In genomic region chr19:10831980-10832658, GRCh38 we compare ENCODE assay signal across 28 cellular contexts. TPM values are rescaled to one million over a fixed set of nuclear protein-coding genes. Genes with fewer than 3 reads are reported as not detected.
A peak's percentile ranks its signal among the peaks of the same experiment; 100 is the strongest.
DNase-seq lines count a peak whose midpoint lies in the region; ATAC-seq, FAIRE-seq and TF ChIP-seq lines count a peak whose summit lies in the region.
"Had no signal": no experiment of that assay in that cellular context is flagged by ENCODE, and none has a peak within 500 bp of the region (broad histone marks: within the 10 kb centered on the region; RNA-seq: fewer than 3 reads in every experiment).

No MANE protein-coding gene starts in this region.

- POLR2A ChIA-PET in GM12878 (lab: Charles Lee) = no interaction called here

- no peaks in the 10 kb centered on the region; the same call in 1 of the 2 replicates for H3K79me2 ChIP-seq in GM12878 (ENCODE audit: control insufficient read depth, insufficient read depth, low read length)

- H3K4me3 ChIP-seq in heart right ventricle (no peak overlapping the region), GM12878 (no peak overlapping the region)
- H3K4me3 ChIP-seq: esophagus muscularis mucosa, HAP-1, left ventricle myocardium inferior, skin epidermis, thoracic aorta, vagina had no signal

- H3K27me3 ChIP-seq in heart right ventricle (no peaks in the 10 kb centered on the region), GM12878 (replicated peaks in 1 of 2; ENCODE audit: control insufficient read depth in 2 of 2, insufficient read depth in 2 of 2, low read length in 1 of 2) (no peaks in the 10 kb centered on the region)
- H3K27me3 ChIP-seq: esophagus muscularis mucosa, vagina had no signal

- H3K36me3 Mint-ChIP-seq in naive B cell = peaks cover 6 to 11% of the 10 kb centered on the region in 2 donors
- H3K36me3 Mint-ChIP-seq in stimulated activated naive B cell treated with anti-CD40 and anti-IgM and Interleukin-4, amounts not matched to agents 10 μg/mL and 1 μg/mL and 100 μg/mL, for 72 hours = peaks cover 39 to 40% of the 10 kb centered on the region in 2 donors

- no peak for TF ChIP-seq CTCF in heart right ventricle (IDR thresholded peaks at IDR 0.05)
- TF ChIP-seq CTCF in GM12878 (IDR thresholded peaks at IDR 0.05 in 2 of 3, conservative IDR thresholded peaks at IDR 0.05 in 1 of 3; ENCODE audit: control insufficient read depth in 2 of 3, extremely low read depth in 1 of 3, insufficient read depth in 1 of 3, low read depth in 3 of 3, low read length in 3 of 3) = no peak

- H3K9me3 ChIP-seq in heart right ventricle (peaks cover 0 to 7% (median 5%) of the 10 kb centered on the region in 11 donors), GM12878 (replicated peaks; ENCODE audit: control insufficient read depth, insufficient read depth, low read length) (peaks cover 4% of the 10 kb centered on the region; the same call in 2 of the 3 replicates)
- H3K9me3 ChIP-seq: thoracic aorta, vagina had no signal

- no peak overlapping the region for H3K27ac ChIP-seq in heart right ventricle
- H3K27ac ChIP-seq in GM12878 (ENCODE audit: control insufficient read depth, insufficient read depth) = no peak overlapping the region
- H3K27ac ChIP-seq: left ventricle myocardium inferior, skin epidermis, thoracic aorta, vagina had no signal

- intact Hi-C loops in cardiac septum (cut with DNase I) (no loop called here), heart right ventricle (cut with DNase I) (no loop called here), GM12878 (cut with micrococcal nuclease; ENCODE audit: unreplicated experiment) (no loop called here)

- no peak for FAIRE-seq in GM12878 (lab: Jason Lieb, UNC)
- FAIRE-seq: endometrium, islet of Langerhans had no signal

- 62 to 76% methylated on average over 16 of the region's 16 CpGs for WGBS in heart right ventricle, 2 donors
- WGBS in GM12878 (ENCODE audit: insufficient coverage, insufficient replicate concordance, low lambda C conversion rate, missing lambda C conversion rate) = 77% methylated on average over 16 of the region's 16 CpGs

- DNase-seq in cardiac septum (ENCODE audit: low spot score) (peak; percentile 67), heart right ventricle (no peak), GM12878 (ENCODE audit: low read depth, low spot score) (no peak), naive B cell (no peak), NCI-H1105 treated with DMSO at 0.1 percent for 48 hours (lab: John Stamatoyannopoulos, UW) (no peak), ureter (ENCODE audit: low spot score) (no peak)
- no peak for DNase-seq in stimulated activated naive B cell treated with anti-CD40 and anti-IgM and Interleukin-4, amounts not matched to agents 10 μg/mL and 1 μg/mL and 100 μg/mL, for 72 hours
- DNase-seq: activated B cell treated with CpG ODN at 0.5 μM for 24 hours; activated CD4-positive, alpha-beta T cell treated with anti-CD3 and anti-CD28 coated beads, Interleukin-2, amount 10 ng/mL, durations not matched to agents 7 days and 5 days; activated gamma-delta T cell treated with Interleukin-2 at 50 U/mL for 16 hours; activated naive CD8-positive, alpha-beta T cell treated with anti-CD3 and anti-CD28 coated beads, Interleukin-2, amount 50 U/mL, for 24 hours; activated T-cell treated with anti-CD3 and anti-CD28 coated beads, Interleukin-2, amount 50 U/mL, for 48 hours; CD8-positive, alpha-beta memory T cell; DMS153; foreskin fibroblast; left ventricle myocardium inferior; NCI-H2107; RPMI8226; T-cell had no signal

- peaks cover 0 to 16% (median 5%) of the 10 kb centered on the region in 9 donors for H3K4me1 ChIP-seq in heart right ventricle
- peaks cover 12% of the 10 kb centered on the region for H3K4me1 ChIP-seq in GM12878 (ENCODE audit: control insufficient read depth, insufficient read depth, low read length)

- no peak for TF ChIP-seq EP300 in GM12878 (IDR thresholded peaks at IDR 0.05; ENCODE audit: borderline replicate concordance in 1 of 2, control insufficient read depth in 1 of 2, low read depth in 2 of 2, low read length in 2 of 2)

- no peak overlapping the region for H2AFZ ChIP-seq in GM12878 (ENCODE audit: control insufficient read depth, low read depth, low read length)

- no peak overlapping the region for H3K4me2 ChIP-seq in GM12878 (ENCODE audit: control insufficient read depth, insufficient read depth)

- peaks cover 12 to 19% (median 18%) of the 10 kb centered on the region in 3 donors for H3K4me1 Mint-ChIP-seq in naive B cell
- peaks cover 18 to 23% of the 10 kb centered on the region in 2 donors for H3K4me1 Mint-ChIP-seq in stimulated activated naive B cell treated with anti-CD40 and anti-IgM and Interleukin-4, amounts not matched to agents 10 μg/mL and 1 μg/mL and 100 μg/mL, for 72 hours

- no peak overlapping the region for H3K9ac ChIP-seq in GM12878 (ENCODE audit: control insufficient read depth, insufficient read depth, low read length)

- peaks cover 0 to 82% (median 43%) of the 10 kb centered on the region in 9 donors for H3K36me3 ChIP-seq in heart right ventricle
- H3K36me3 ChIP-seq in GM12878 (ENCODE audit: control insufficient read depth in 2 of 2, insufficient read depth in 2 of 2, low read length in 1 of 2) = peaks cover 4 to 18% of the 10 kb centered on the region in 2 experiments; a peak in 3 of 4 replicates

- H4K20me1 ChIP-seq in GM12878 (ENCODE audit: control insufficient read depth, insufficient read depth) = peaks cover 3% of the 10 kb centered on the region; the same call in 1 of the 2 replicates

- peak overlapping the region in 4 of 6 donors; percentile 57 to 97 (median 74) for H3K27ac Mint-ChIP-seq in naive B cell
- H3K27ac Mint-ChIP-seq in stimulated activated naive B cell treated with anti-CD40 and anti-IgM and Interleukin-4, amounts not matched to agents 10 μg/mL and 1 μg/mL and 100 μg/mL, for 72 hours = peak overlapping the region; percentile 60
- H3K27ac Mint-ChIP-seq: activated B cell treated with CpG ODN at 0.5 μM for 24 hours; activated CD4-positive, alpha-beta T cell treated with anti-CD3 and anti-CD28 coated beads, Interleukin-2, amount 10 ng/mL, durations not matched to agents 7 days and 5 days; activated naive CD8-positive, alpha-beta T cell treated with anti-CD3 and anti-CD28 coated beads, Interleukin-2, amount 50 U/mL, for 24 hours; stimulated activated naive CD8-positive, alpha-beta T cell treated with anti-CD3 and anti-CD28 coated beads, Interleukin-15, Interleukin-2, amounts not matched to agents 100 ng/mL and 50 ng/mL, for 24 hours; T-cell had no signal

- in situ Hi-C loops in GM12878 (cut with MboI) = no loop called here

- ATAC-seq in heart right ventricle (no peak), GM12878 (no peak), naive B cell (ENCODE audit: low read depth in 2 of 2) (no peak), HG03108 (IDR thresholded peaks at IDR 0.05; ENCODE audit: unreplicated experiment) (no peak)
- no peak for ATAC-seq in stimulated activated naive B cell treated with anti-CD40 and anti-IgM and Interleukin-4, amounts not matched to agents 10 μg/mL and 1 μg/mL and 100 μg/mL, for 72 hours (replicated peaks)
- ATAC-seq: activated naive CD8-positive, alpha-beta T cell treated with anti-CD3 and anti-CD28 coated beads, Interleukin-2, amount 50 U/mL, for 24 hours; T-cell had no signal

- TF ChIP-seq RAD21 in GM12878 (IDR thresholded peaks at IDR 0.05; ENCODE audit: insufficient read depth, low read depth, low read length) = no peak

- SMC1A ChIA-PET in GM12878 (lab: Charles Lee; ENCODE audit: uncharacterized antibody, unreplicated experiment) = no interaction called here

- no peaks in the 10 kb centered on the region for H3K27me3 Mint-ChIP-seq in naive B cell
- no peaks in the 10 kb centered on the region for H3K27me3 Mint-ChIP-seq in stimulated activated naive B cell treated with anti-CD40 and anti-IgM and Interleukin-4, amounts not matched to agents 10 μg/mL and 1 μg/mL and 100 μg/mL, for 72 hours
- H3K27me3 Mint-ChIP-seq: activated B cell treated with CpG ODN at 0.5 μM for 24 hours; activated CD4-positive, alpha-beta T cell treated with anti-CD3 and anti-CD28 coated beads, Interleukin-2, amount 10 ng/mL, durations not matched to agents 7 days and 5 days; stimulated activated naive CD8-positive, alpha-beta T cell treated with anti-CD3 and anti-CD28 coated beads, Interleukin-15, Interleukin-2, amounts not matched to agents 100 ng/mL and 50 ng/mL, for 24 hours; T-cell had no signal

- RAD21 ChIA-PET in GM12878 (lab: Charles Lee; ENCODE audit: unreplicated experiment) = no interaction called here

- CTCF ChIA-PET in GM12878 (lab: Yijun Ruan, JAX) = interaction anchor here (1.1 kb wide), 1 partner anchor 81 kb away, joined by 3 read pairs; no protein-coding TSS in a partner anchor

- H3K4me3 Mint-ChIP-seq in naive B cell = no peak overlapping the region
- peak overlapping the region in 1 of 2 donors; percentile 1 for H3K4me3 Mint-ChIP-seq in stimulated activated naive B cell treated with anti-CD40 and anti-IgM and Interleukin-4, amounts not matched to agents 10 μg/mL and 1 μg/mL and 100 μg/mL, for 72 hours
- H3K4me3 Mint-ChIP-seq: activated B cell treated with CpG ODN at 0.5 μM for 24 hours; activated CD4-positive, alpha-beta T cell treated with anti-CD3 and anti-CD28 coated beads, Interleukin-2, amount 10 ng/mL, durations not matched to agents 7 days and 5 days; activated naive CD8-positive, alpha-beta T cell treated with anti-CD3 and anti-CD28 coated beads, Interleukin-2, amount 50 U/mL, for 24 hours; stimulated activated naive CD8-positive, alpha-beta T cell treated with anti-CD3 and anti-CD28 coated beads, Interleukin-15, Interleukin-2, amounts not matched to agents 100 ng/mL and 50 ng/mL, for 24 hours had no signal

- BruUV-seq in GM12878 (replicated peaks; lab: Mats Ljungman, UMichigan) = no TSS peak

- no peak for TF ChIP-seq POLR2A in GM12878 (IDR thresholded peaks at IDR 0.05; ENCODE audit: low read depth, low read length)

- H3K9me3 Mint-ChIP-seq in naive B cell = peaks cover 4 to 10% (median 9%) of the 10 kb centered on the region in 7 donors
- H3K9me3 Mint-ChIP-seq in stimulated activated naive B cell treated with anti-CD40 and anti-IgM and Interleukin-4, amounts not matched to agents 10 μg/mL and 1 μg/mL and 100 μg/mL, for 72 hours = peaks cover 6 to 7% of the 10 kb centered on the region in 2 donors

RNA-seq across cellular contexts. Expression of gene TMED1, which starts 3.9 kb away (rescaled TPM):
- 25.6 TPM for total RNA-seq in cardiac septum
- 10 to 100 TPM; 25.9 to 38.6 (median 32.9) TPM for total RNA-seq in heart right ventricle
- polyA plus RNA-seq in heart right ventricle = 10 to 100 TPM; 40.4 to 88.6 TPM
- 9.3 and 10.1 TPM in 2 replicates for total RNA-seq in GM12878 (2013; cell fraction: nucleolus; rRNA removed)
- 14.9 TPM in 2 replicates for total RNA-seq in GM12878 (2014; rRNA removed)
- 9.1 and 9.2 TPM in 2 replicates for total RNA-seq in GM12878 (2014; rRNA removed; fragmentation: Illumina TruSeq; extraction: Trizol)
- total RNA-seq in GM12878 (2021) = 15.7 and 15.8 TPM in 2 replicates
- 6.3 TPM for polyA plus RNA-seq in GM12878 (2011; ENCODE audit: low read depth)
- 11.2 and 15.7 TPM in 2 replicates for polyA plus RNA-seq in GM12878 (2011; rRNA removed)
- 18.3 and 28.8 TPM in 2 replicates for polyA plus RNA-seq in GM12878 (2011; cell fraction: cytosol; rRNA removed)
- 9.0 and 9.9 TPM in 2 replicates for polyA plus RNA-seq in GM12878 (2011; cell fraction: nucleus; rRNA removed)
- 14.9 and 17.2 TPM in 2 replicates for polyA plus RNA-seq in GM12878 (2012)
- polyA plus RNA-seq in GM12878 (2014; fragmentation: Illumina TruSeq; extraction: Trizol) = 2.6 and 4.1 TPM in 2 replicates
- polyA plus RNA-seq in GM12878 (2014; fragmentation: Nextera tagmentation; extraction: Ambion mirVana) = 1 to 10 TPM in 1 of 2 experiments, under 1 TPM in 1; 0.60 to 2.8 TPM
- polyA plus RNA-seq in GM12878 (2014; rRNA removed) = 9.8 and 12.2 TPM in 2 replicates
- 10 to 100 TPM; 22.9 to 23.1 TPM for polyA plus RNA-seq in GM12878 (2016; fragmentation: Nextera tagmentation; extraction: Ambion mirVana)
- polyA minus RNA-seq in GM12878 (2011; rRNA and poly(A)+ RNA removed) = 11.2 and 11.6 TPM in 2 replicates
- 5.0 and 8.6 TPM in 2 replicates for polyA minus RNA-seq in GM12878 (2011; cell fraction: cytosol; rRNA and poly(A)+ RNA removed)
- polyA minus RNA-seq in GM12878 (2011; cell fraction: nucleus; rRNA and poly(A)+ RNA removed) = 2.4 and 2.7 TPM in 2 replicates
- polyA plus RNA-seq in naive B cell (ENCODE audit: low read depth in 6 of 6) = 10 to 100 TPM; 17.4 to 25.8 (median 22.3) TPM
- 13.3 TPM for total RNA-seq in ureter

RNA-seq across cellular contexts. Expression of gene C19orf38, which starts 16.1 kb away (rescaled TPM):
- total RNA-seq in cardiac septum = 0.32 TPM
- 1 to 10 TPM in 3 of 10 donors, under 1 TPM in 6, not detected in 1; 0.27 to 4.0 (median 0.61) TPM for total RNA-seq in heart right ventricle
- polyA plus RNA-seq in heart right ventricle = 1 to 10 TPM in 1 of 2 donors, under 1 TPM in 1; 0.66 to 1.3 TPM
- total RNA-seq in GM12878 (2013; cell fraction: nucleolus; rRNA removed) = 12.2 and 13.1 TPM in 2 replicates
- 6.5 and 6.9 TPM in 2 replicates for total RNA-seq in GM12878 (2014; rRNA removed)
- 7.5 and 7.6 TPM in 2 replicates for total RNA-seq in GM12878 (2014; rRNA removed; fragmentation: Illumina TruSeq; extraction: Trizol)
- 5.3 and 6.5 TPM in 2 replicates for total RNA-seq in GM12878 (2021)
- polyA plus RNA-seq in GM12878 (2011; ENCODE audit: low read depth) = 3.5 TPM
- 1.8 and 3.0 TPM in 2 replicates for polyA plus RNA-seq in GM12878 (2011; rRNA removed)
- polyA plus RNA-seq in GM12878 (2011; cell fraction: cytosol; rRNA removed) = 4.1 and 4.6 TPM in 2 replicates
- 2.1 and 2.7 TPM in 2 replicates for polyA plus RNA-seq in GM12878 (2011; cell fraction: nucleus; rRNA removed)
- 5.8 and 7.9 TPM in 2 replicates for polyA plus RNA-seq in GM12878 (2012)
- 2.4 and 6.0 TPM in 2 replicates for polyA plus RNA-seq in GM12878 (2014; fragmentation: Illumina TruSeq; extraction: Trizol)
- 1 to 10 TPM; 2.6 to 4.8 TPM for polyA plus RNA-seq in GM12878 (2014; fragmentation: Nextera tagmentation; extraction: Ambion mirVana)
- polyA plus RNA-seq in GM12878 (2014; rRNA removed) = 6.3 and 6.7 TPM in 2 replicates
- 1 to 10 TPM; 4.2 to 4.8 TPM for polyA plus RNA-seq in GM12878 (2016; fragmentation: Nextera tagmentation; extraction: Ambion mirVana)
- 1.5 and 2.5 TPM in 2 replicates for polyA minus RNA-seq in GM12878 (2011; rRNA and poly(A)+ RNA removed)
- polyA minus RNA-seq in GM12878 (2011; cell fraction: cytosol; rRNA and poly(A)+ RNA removed) = 1.2 and 1.6 TPM in 2 replicates
- 0.60 and 1.6 TPM in 2 replicates for polyA minus RNA-seq in GM12878 (2011; cell fraction: nucleus; rRNA and poly(A)+ RNA removed)
- polyA plus RNA-seq in naive B cell (ENCODE audit: low read depth in 6 of 6) = 1 to 10 TPM; 1.5 to 5.3 (median 1.9) TPM
- total RNA-seq in ureter = 0.99 TPM
- polyA plus RNA-seq: CD8-positive, alpha-beta memory T cell had no signal

RNA-seq across cellular contexts. Expression of gene CARM1, which starts 39.2 kb away (rescaled TPM):
- total RNA-seq in cardiac septum (28.1 TPM), heart right ventricle (10 to 100 TPM; 25.8 to 45.4 (median 28.8) TPM), GM12878 (2014; rRNA removed) (44.0 and 56.8 TPM in 2 replicates), GM12878 (2014; rRNA removed; fragmentation: Illumina TruSeq; extraction: Trizol) (26.8 and 30.9 TPM in 2 replicates), GM12878 (2021) (115 and 116 TPM in 2 replicates), ureter (41.2 TPM)
- polyA plus RNA-seq in heart right ventricle (10 to 100 TPM; 26.2 to 27.4 TPM), GM12878 (2011; rRNA removed) (17.7 and 48.6 TPM in 2 replicates), GM12878 (2014; fragmentation: Illumina TruSeq; extraction: Trizol) (33.0 and 63.5 TPM in 2 replicates), GM12878 (2014; fragmentation: Nextera tagmentation; extraction: Ambion mirVana) (under 1 TPM; 0.45 to 0.49 TPM), GM12878 (2014; rRNA removed) (95.6 and 113 TPM in 2 replicates), GM12878 (2016; fragmentation: Nextera tagmentation; extraction: Ambion mirVana) (10 to 100 TPM; 10.1 to 12.0 TPM), naive B cell (ENCODE audit: low read depth in 6 of 6) (under 1 TPM; 0.37 to 0.75 (median 0.63) TPM)
- total RNA-seq in GM12878 (2013; cell fraction: nucleolus; rRNA removed) = 38.1 and 42.1 TPM in 2 replicates
- polyA plus RNA-seq in GM12878 (2011; ENCODE audit: low read depth) = 22.4 TPM
- polyA plus RNA-seq in GM12878 (2011; cell fraction: cytosol; rRNA removed) = 50.4 and 74.2 TPM in 2 replicates
- polyA plus RNA-seq in GM12878 (2011; cell fraction: nucleus; rRNA removed) = 121 and 141 TPM in 2 replicates
- polyA plus RNA-seq in GM12878 (2012) = 55.3 and 65.7 TPM in 2 replicates
- polyA minus RNA-seq in GM12878 (2011; rRNA and poly(A)+ RNA removed) = 35.9 and 56.0 TPM in 2 replicates
- 29.0 and 34.2 TPM in 2 replicates for polyA minus RNA-seq in GM12878 (2011; cell fraction: cytosol; rRNA and poly(A)+ RNA removed)
- polyA minus RNA-seq in GM12878 (2011; cell fraction: nucleus; rRNA and poly(A)+ RNA removed) = 15.0 and 29.0 TPM in 2 replicates
